ENCODE assay signal across 1 cellular context in the genomic region with DNA sequence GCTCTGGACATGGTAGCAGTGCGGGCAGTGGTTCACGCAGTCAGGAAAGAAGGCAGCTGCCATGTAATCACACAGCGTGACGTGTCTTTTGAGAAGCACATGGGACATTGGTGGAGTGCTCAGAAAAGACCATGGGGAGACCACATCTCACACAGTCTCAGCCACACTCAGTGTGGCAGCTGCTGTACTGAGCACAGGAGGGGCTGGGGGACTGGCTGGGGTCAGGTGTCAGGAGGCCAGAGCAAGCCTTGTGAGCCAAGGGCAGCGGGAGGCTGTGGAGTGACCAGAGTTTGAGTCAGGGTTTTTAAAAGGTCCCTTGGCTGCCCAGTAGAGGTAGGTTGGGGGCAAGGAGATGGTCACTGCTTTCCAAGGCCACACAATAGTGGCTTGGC.
TF ChIP-seq lines count a peak whose summit lies in the region.

No MANE protein-coding gene starts in this region.

TF ChIP-seq in GM12878, 131 proteins besides CTCF, POLR2A, EP300 and RAD21:
- TF ChIP-seq CBFB (IDR thresholded peaks at IDR 0.05; ENCODE audit: low read depth), result no peak
